In genomic region chr1:86200901-86201300, GRCh38 we compare ENCODE assay signal across 29 cellular contexts. TPM values are rescaled to one million over a fixed set of nuclear protein-coding genes. Genes with fewer than 3 reads are reported as not detected.
"Had no signal": no experiment of that assay in that cellular context is flagged by ENCODE, and none has a peak within 500 bp of the region (broad histone marks: within the 10 kb centered on the region; RNA-seq: fewer than 3 reads in every experiment).

No MANE protein-coding gene starts in this region.

- DNase-seq: activated CD4-positive, alpha-beta T cell treated with anti-CD3 and anti-CD28 coated beads for 4 hours; activated CD4-positive, alpha-beta T cell treated with anti-CD3 and anti-CD28 coated beads, Interleukin-2, amount 50 U/mL, for 48 hours; activated CD4-positive, CD25-positive, alpha-beta regulatory T cell; activated CD8-positive, alpha-beta memory T cell treated with anti-CD3 and anti-CD28 coated beads for 24 hours; activated effector memory CD4-positive, alpha-beta T cell treated with Interleukin-2 at 50 U/mL for 16 hours; activated naive CD4-positive, alpha-beta T cell treated with anti-CD3 and anti-CD28 coated beads for 36 hours; activated naive CD8-positive, alpha-beta T cell treated with anti-CD3 and anti-CD28 coated beads for 36 hours; adrenal gland; dermis blood vessel endothelial cell; effector CD4-positive, alpha-beta T cell; erythroblast; head of caudate nucleus; hippocampal formation; left cardiac atrium; left ventricle myocardium superior; nephron progenitor cell; pancreas; retina; spleen; stimulated activated naive CD4-positive, alpha-beta T cell treated with Interleukin-2 at 50 U/mL for 16 hours; testis; trophoblast cell; uterus had no signal

- H3K27ac ChIP-seq: adrenal gland, ascending aorta, pancreas, prostate gland, spleen, testis, uterus had no signal

- H3K27me3 ChIP-seq: adrenal gland, ascending aorta, pancreas, spleen, testis, uterus had no signal

- H3K4me3 ChIP-seq: adrenal gland, ascending aorta, pancreas, prostate gland, spleen, testis, uterus had no signal

- H3K9me3 ChIP-seq: adrenal gland, ascending aorta, pancreas, prostate gland, spleen, testis, uterus had no signal

- H3K4me1 ChIP-seq: adrenal gland, ascending aorta, pancreas, prostate gland, spleen, testis, uterus had no signal

- H3K36me3 ChIP-seq: adrenal gland, ascending aorta, pancreas, prostate gland, spleen, uterus had no signal

- FAIRE-seq: colon, endometrium, keratinocyte, pancreas had no signal

- ATAC-seq: pancreas had no signal

RNA-seq across cellular contexts. Expression of gene COL24A1, which starts 44.3 kb away (rescaled TPM):
- total RNA-seq: activated naive CD4-positive, alpha-beta T cell treated with anti-CD3 and anti-CD28 coated beads for 36 hours; activated naive CD8-positive, alpha-beta T cell treated with anti-CD3 and anti-CD28 coated beads for 36 hours; dermis blood vessel endothelial cell; lung microvascular endothelial cell had no signal
